26 cellular contexts compared by ENCODE assay signal in the genomic region with DNA sequence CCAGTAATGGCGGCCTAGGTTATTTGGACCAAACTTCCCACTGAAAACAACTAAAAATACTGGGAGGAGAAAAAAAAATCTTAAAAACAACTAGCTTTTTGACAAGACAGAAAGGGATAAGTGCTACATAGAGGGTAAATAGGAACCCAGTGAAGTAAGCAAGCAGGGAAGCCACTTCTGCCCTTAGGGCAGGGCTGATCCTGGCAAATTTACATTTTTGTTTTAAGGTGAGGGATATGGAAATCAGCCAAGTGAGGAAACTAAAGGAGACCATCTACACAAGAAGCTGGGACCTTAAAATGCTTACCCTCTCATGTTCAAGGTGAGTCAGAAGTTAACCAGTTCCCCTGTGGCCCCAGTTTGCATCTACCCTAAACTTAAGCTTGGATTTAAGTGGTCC. TPM values are rescaled to one million over a fixed set of nuclear protein-coding genes. Genes with fewer than 3 reads are reported as not detected.
"Had no signal": no experiment of that assay in that cellular context is flagged by ENCODE, and none has a peak within 500 bp of the region (broad histone marks: within the 10 kb centered on the region; RNA-seq: fewer than 3 reads in every experiment).

No MANE protein-coding gene starts in this region.

- DNase-seq: cerebellar nuclear complex; dermis blood vessel endothelial cell; foreskin melanocyte; head of caudate nucleus; hippocampal formation; left colon; left ventricle myocardium superior; natural killer cell; posterior cingulate gyrus; stimulated activated CD4-positive, alpha-beta T cell treated with anti-CD3 and anti-CD28 coated beads, Interleukin-2, amount 100 ng/mL, for 24 hours; stimulated activated CD4-positive, alpha-beta T cell treated with anti-CD3 and anti-CD28 coated beads, Interleukin-4, amount 100 ng/mL, for 4 hours; stimulated activated naive CD4-positive, alpha-beta T cell treated with Interleukin-2 at 50 U/mL for 16 hours had no signal

- H3K4me3 ChIP-seq: mucosa of descending colon, tibial nerve had no signal

- H3K9me3 ChIP-seq: mucosa of descending colon, tibial nerve had no signal

- H3K27me3 ChIP-seq: tibial nerve had no signal

- ATAC-seq: left ventricle myocardium superior, natural killer cell, sciatic nerve had no signal

- H3K4me1 ChIP-seq: tibial nerve had no signal

- H3K27ac ChIP-seq: tibial nerve had no signal

RNA-seq across cellular contexts. Expression of a gene that starts 56.8 kb away (rescaled TPM):
- total RNA-seq: dermis blood vessel endothelial cell, kidney epithelial cell, left colon, left ventricle myocardium superior, lung microvascular endothelial cell, mesenteric fat pad, mucosa of descending colon, myocyte, natural killer cell, neural crest cell, osteocyte, pulmonary artery endothelial cell, sciatic nerve, skeletal muscle tissue, temporal lobe, tibial nerve, ureter had no signal
- polyA plus RNA-seq: esophagus had no signal
